8 cellular contexts compared by ENCODE assay signal in genomic region chr14:49769581-49770211, GRCh38. TPM values are rescaled to one million over a fixed set of nuclear protein-coding genes. Genes with fewer than 3 reads are reported as not detected.
DNase-seq lines count a peak whose midpoint lies in the region; ATAC-seq and TF ChIP-seq lines count a peak whose summit lies in the region.

No MANE protein-coding gene starts in this region.

- no TSS peak for BruUV-seq in mammary epithelial cell (replicated peaks; lab: Mats Ljungman, UMichigan)

- no peaks in the 10 kb centered on the region for H4K20me1 ChIP-seq in mammary epithelial cell (ENCODE audit: insufficient read depth, low read length)

- peaks cover 22% of the 10 kb centered on the region for H3K36me3 ChIP-seq in HUES64 (ENCODE audit: insufficient read depth, low read length)
- peaks cover 6% of the 10 kb centered on the region for H3K36me3 ChIP-seq in mammary epithelial cell (ENCODE audit: insufficient read depth, low read length)
- H3K36me3 ChIP-seq in muscle layer of duodenum (ENCODE audit: control insufficient read depth in 1 of 2, insufficient read depth in 2 of 2, low read length in 2 of 2) = peaks cover 7 to 14% of the 10 kb centered on the region in 2 donors

- H3K4me2 ChIP-seq in mammary epithelial cell (ENCODE audit: insufficient read depth, low read depth, low read length) = peak overlapping the region; percentile 87

- TF ChIP-seq CTCF in AG10803 (conservative IDR thresholded peaks at IDR 0.05; ENCODE audit: low read length) = no peak
- TF ChIP-seq CTCF in mammary epithelial cell (conservative IDR thresholded peaks at IDR 0.05 in 1 of 2, IDR thresholded peaks at IDR 0.05 in 1 of 2; ENCODE audit: extremely low read depth in 1 of 2, insufficient read depth in 1 of 2, low read depth in 1 of 2, low read length in 2 of 2) = no peak

- in situ Hi-C loops in mammary epithelial cell (cut with MboI; ENCODE audit: low sequenced_read_pairs in 2 of 2) = loop anchor here (5.0 to 10.0 kb wide), 2 partner anchors 125 to 137 kb away; no protein-coding TSS in a partner anchor

- H3K79me2 ChIP-seq in mammary epithelial cell (ENCODE audit: insufficient read depth, low read length) = peaks cover 33% of the 10 kb centered on the region

- H3K27me3 ChIP-seq in HUES64 (ENCODE audit: insufficient read depth, low read length) = no peaks in the 10 kb centered on the region
- H3K27me3 ChIP-seq in mammary epithelial cell (ENCODE audit: insufficient read depth, low read length) = no peaks in the 10 kb centered on the region
- H3K27me3 ChIP-seq in muscle layer of duodenum (ENCODE audit: low read depth, low read length) = no peaks in the 10 kb centered on the region

- no peak for DNase-seq in AG10803 (ENCODE audit: low read depth)
- DNase-seq in mammary epithelial cell = no peak
- DNase-seq in activated gamma-delta T cell (lab: John Stamatoyannopoulos, UW) = no peak
- DNase-seq in Ammon's horn (ENCODE audit: low spot score) = no peak

- H3K9ac ChIP-seq in HUES64 (ENCODE audit: low read depth, low read length) (peak overlapping the region; percentile 99; the same call in 1 of the 2 replicates), mammary epithelial cell (ENCODE audit: insufficient read depth, low read length) (peak overlapping the region; percentile 92)

- 75% methylated on average over 14 of the region's 15 CpGs for WGBS in HUES64
- 70% methylated on average over 15 of the region's 15 CpGs for WGBS in mammary epithelial cell (ENCODE audit: low coverage, missing lambda C conversion rate)

- CTCF ChIA-PET in mammary epithelial cell (lab: Charles Lee; ENCODE audit: low non-redundant PET) = no interaction called here

- dilution Hi-C loops in mammary epithelial cell (cut with HindIII; ENCODE audit: low sequenced_read_pairs) = no loop called here

- H3K9me3 ChIP-seq in HUES64 (ENCODE audit: insufficient read depth, low read depth, low read length) = no peaks in the 10 kb centered on the region
- H3K9me3 ChIP-seq in mammary epithelial cell (replicated peaks; ENCODE audit: insufficient read depth, low read length) = no peaks in the 10 kb centered on the region
- H3K9me3 ChIP-seq in muscle layer of duodenum (ENCODE audit: control insufficient read depth in 1 of 2, low read length in 2 of 2) = no peaks in the 10 kb centered on the region

- intact Hi-C loops in mammary epithelial cell (cut with micrococcal nuclease) = loop anchor here (2.0 to 5.0 kb wide), 2 partner anchors 77 to 172 kb away; partner anchors contain the start of genes KLHDC1 and LRR1

- no peak for ATAC-seq in GM18867 (IDR thresholded peaks at IDR 0.05; ENCODE audit: unreplicated experiment)
- no peak for ATAC-seq in GM18907 (IDR thresholded peaks at IDR 0.05; ENCODE audit: unreplicated experiment)

- H3K27ac ChIP-seq in HUES64 (ENCODE audit: low read depth, low read length) = no peak overlapping the region
- H3K27ac ChIP-seq in mammary epithelial cell (ENCODE audit: insufficient read depth, low read depth, low read length) = peak overlapping the region; percentile 85
- H3K27ac ChIP-seq in muscle layer of duodenum (ENCODE audit: low read length) = peak overlapping the region; percentile 97

- peak overlapping the region; percentile 91 for H2AFZ ChIP-seq in mammary epithelial cell (ENCODE audit: low read depth, low read length)

- H3K4me3 ChIP-seq in AG10803 (ENCODE audit: low read length) = peak overlapping the region; percentile 96
- peak overlapping the region; percentile 98 for H3K4me3 ChIP-seq in HUES64 (ENCODE audit: low read length)
- peak overlapping the region in 2 of 3 experiments; percentile 50 to 75 for H3K4me3 ChIP-seq in mammary epithelial cell (replicated peaks in 1 of 3; ENCODE audit: insufficient read depth in 1 of 3, low read depth in 2 of 3, low read length in 3 of 3)
- H3K4me3 ChIP-seq in muscle layer of duodenum (ENCODE audit: low read depth in 1 of 2, low read length in 2 of 2) = peak overlapping the region; percentile 88 to 92

- H3K4me1 ChIP-seq in HUES64 (ENCODE audit: insufficient read depth, low read length) (peaks cover 8% of the 10 kb centered on the region; the same call in 1 of the 2 replicates), mammary epithelial cell (ENCODE audit: insufficient read depth, low read length) (peaks cover 18% of the 10 kb centered on the region), muscle layer of duodenum (ENCODE audit: control insufficient read depth in 1 of 2, insufficient read depth in 2 of 2, low read length in 2 of 2) (peaks cover 10 to 22% of the 10 kb centered on the region in 2 donors)

RNA-seq across cellular contexts. Expression of gene KLHDC2, which starts 1.7 kb away (rescaled TPM):
- polyA plus RNA-seq in HUES64 (2013, experiment 1 of 2) = 48.2 TPM
- 50.8 TPM for polyA plus RNA-seq in HUES64 (2013, experiment 2 of 2)
- total RNA-seq in mammary epithelial cell = 10 to 100 TPM; 29.0 to 41.5 TPM
- 23.0 TPM for polyA plus RNA-seq in mammary epithelial cell
- polyA minus RNA-seq in mammary epithelial cell = 17.0 TPM
